ENCODE assay signal across 8 cellular contexts in genomic region chr5:90409318-90410177, GRCh38. TPM values are rescaled to one million over a fixed set of nuclear protein-coding genes. Genes with fewer than 3 reads are reported as not detected.
A peak's percentile ranks its signal among the peaks of the same experiment; 100 is the strongest.
DNase-seq lines count a peak whose midpoint lies in the region; ATAC-seq, FAIRE-seq and TF ChIP-seq lines count a peak whose summit lies in the region.

Gene CETN3 (minus strand): TSS chr5:90409756. CDS start chr5:90409661, 95 bp downstream.

- TF ChIP-seq CTCF in AG04450 (IDR thresholded peaks at IDR 0.05; ENCODE audit: low read depth, low read length) (no peak), WERI-Rb-1 (IDR thresholded peaks at IDR 0.05; ENCODE audit: low read depth, low read length) (no peak), bronchial epithelial cell (IDR thresholded peaks at IDR 0.05; ENCODE audit: insufficient read depth, low read length, severe bottlenecking) (no peak)

- H3K9me3 ChIP-seq in AG04450 (ENCODE audit: control insufficient read depth, insufficient read depth, low read length) (no peaks in the 10 kb centered on the region), WERI-Rb-1 (ENCODE audit: severe bottlenecking) (no peaks in the 10 kb centered on the region), small intestine (ENCODE audit: control insufficient read depth, low read depth) (no peaks in the 10 kb centered on the region)

- H3K27me3 ChIP-seq in AG04450 (ENCODE audit: control insufficient read depth, insufficient read depth, low read length), result no peaks in the 10 kb centered on the region
- H3K27me3 ChIP-seq in WERI-Rb-1 (ENCODE audit: insufficient read depth, low read depth, severe bottlenecking), result no peaks in the 10 kb centered on the region
- H3K27me3 ChIP-seq in bronchial epithelial cell (ENCODE audit: control insufficient read depth, insufficient read depth, low read length), result no peaks in the 10 kb centered on the region
- no peaks in the 10 kb centered on the region for H3K27me3 ChIP-seq in small intestine (ENCODE audit: control insufficient read depth in 2 of 2, insufficient read depth in 2 of 2, low read length in 2 of 2)

- 0% methylated on average over 51 of the region's 51 CpGs for WGBS in small intestine, 3 donors

- H3K4me1 ChIP-seq in small intestine (ENCODE audit: control insufficient read depth in 2 of 2, insufficient read depth in 1 of 2, low read depth in 1 of 2, low read length in 1 of 2), result no peaks in the 10 kb centered on the region

- FAIRE-seq in bronchial epithelial cell (lab: Jason Lieb, UNC) (no peak), small intestine (lab: Jason Lieb, UNC) (no peak)

- CTCF ChIA-PET in AG04450 (lab: Charles Lee), result interaction anchor here (0.7 to 2.7 kb wide), 8 partner anchors 13 to 374 kb away, joined by 3 to 18 read pairs (median 5); partner anchors contain the start of genes LYSMD3, MBLAC2 and POLR3G

- POLR2A ChIA-PET in AG04450 (lab: Yijun Ruan, JAX), result interaction anchor here (0.7 to 1.4 kb wide), 4 partner anchors 9 to 374 kb away, joined by 3 to 7 read pairs (median 3); partner anchors contain the start of genes MBLAC2 and POLR3G

- DNase-seq in AG04450 (ENCODE audit: low read depth, low spot score), result peak; percentile 92
- peak; percentile 95 for DNase-seq in NCI-H2227 (lab: John Stamatoyannopoulos, UW; ENCODE audit: unreplicated experiment)
- peak; percentile 96 for DNase-seq in WERI-Rb-1
- DNase-seq in bronchial epithelial cell (ENCODE audit: low read depth), result peak; percentile 86
- peak; percentile 91 for DNase-seq in iPS-NIHi11 (ENCODE audit: low spot score)
- DNase-seq in small intestine, result peak; percentile 95

- ATAC-seq in GM18907 (IDR thresholded peaks at IDR 0.05; ENCODE audit: unreplicated experiment) (peak; percentile 98), HG03139 (IDR thresholded peaks at IDR 0.05; ENCODE audit: unreplicated experiment) (peak; percentile 88)

- peak within 1 kb of the TSS; percentile 91 for H3K27ac ChIP-seq in AG04450 (ENCODE audit: low read depth, low read length)
- H3K27ac ChIP-seq in WERI-Rb-1, result peak within 1 kb of the TSS; percentile 99
- peak within 1 kb of the TSS; percentile 90 to 99 for H3K27ac ChIP-seq in small intestine (ENCODE audit: low read depth in 1 of 2, low read length in 1 of 2)

- peak within 1 kb of the TSS; percentile 93 for H3K4me3 ChIP-seq in AG04450 (ENCODE audit: low read depth, low read length)
- peak within 1 kb of the TSS; percentile 95 for H3K4me3 ChIP-seq in WERI-Rb-1 (ENCODE audit: low read depth, low read length)
- peak within 1 kb of the TSS; percentile 73 for H3K4me3 ChIP-seq in bronchial epithelial cell (ENCODE audit: low read depth, low read length)
- H3K4me3 ChIP-seq in small intestine (ENCODE audit: low read depth in 1 of 2, low read length in 2 of 2), result peak within 1 kb of the TSS; percentile 58 to 91

- H3K36me3 ChIP-seq in WERI-Rb-1 (peaks cover 6% of the 10 kb centered on the region; the same call in 1 of the 2 replicates), bronchial epithelial cell (ENCODE audit: control insufficient read depth, insufficient read depth, low read length) (no peaks in the 10 kb centered on the region), small intestine (ENCODE audit: control insufficient read depth in 2 of 2, insufficient read depth in 2 of 2, low read length in 2 of 2) (no peaks in the 10 kb centered on the region)

RNA-seq across cellular contexts. Expression of gene CETN3, which starts in this region (rescaled TPM):
- polyA plus RNA-seq in AG04450 (2011; rRNA removed), result 13.4 and 24.9 TPM in 2 replicates
- polyA minus RNA-seq in AG04450 (2011; rRNA and poly(A)+ RNA removed), result 0.78 and 1.4 TPM in 2 replicates
- 8.2 and 15.7 TPM in 2 replicates for total RNA-seq in bronchial epithelial cell
- polyA plus RNA-seq in small intestine, result 10 to 100 TPM; 10.8 to 17.1 (median 12.5) TPM

Comparison
In these comparisons a context has a peak if more than half of its experiments do, and no peak if none do; other contexts are left out.
1. Peak in every context shown above with its lines: DNase-seq, ATAC-seq, H3K4me3 ChIP-seq and H3K27ac ChIP-seq.